In genomic region chr5:106417163-106417562, GRCh38 we compare ENCODE assay signal across 1 cellular context.
TF ChIP-seq lines count a peak whose summit lies in the region.

No MANE protein-coding gene starts in this region.

TF ChIP-seq in HepG2, 621 proteins besides CTCF, POLR2A, EP300 and RAD21 (continued from another document):
- no peak for TF ChIP-seq SNAPC5 (CRISPR knock-in tag; IDR thresholded peaks at IDR 0.05; ENCODE audit: borderline replicate concordance)
TF ChIP-seq in HepG2: peak in this region for 0.
